20 cellular contexts compared by ENCODE assay signal in the genomic region with DNA sequence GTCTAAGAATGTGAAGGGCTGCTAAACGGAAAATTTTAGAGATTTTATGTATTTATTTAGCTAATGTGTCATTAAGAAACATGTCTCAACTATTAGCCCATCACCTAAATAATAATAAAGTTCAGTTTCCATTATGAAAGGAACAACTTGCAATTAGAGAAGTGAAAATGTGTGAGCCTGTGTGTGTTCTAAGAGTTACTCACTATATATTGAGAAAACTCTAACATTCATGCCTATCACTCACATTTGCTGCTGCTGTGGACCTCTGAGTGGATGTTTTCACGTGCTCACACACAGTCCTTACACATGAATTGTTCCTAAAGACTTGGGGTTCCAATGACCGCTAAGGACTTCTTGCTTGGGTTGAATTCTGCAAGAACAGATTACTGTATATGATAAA.
"Had no signal": no experiment of that assay in that cellular context is flagged by ENCODE, and none has a peak within 500 bp of the region (broad histone marks: within the 10 kb centered on the region; RNA-seq: fewer than 3 reads in every experiment).

No MANE protein-coding gene starts in this region.

- H3K9me3 ChIP-seq: gastroesophageal sphincter, heart left ventricle, left lung, stomach, upper lobe of left lung had no signal

- H3K4me2 ChIP-seq: smooth muscle cell had no signal

- H3K4me3 ChIP-seq: gastroesophageal sphincter, heart left ventricle, left lung, smooth muscle cell, stomach, upper lobe of left lung had no signal

- ATAC-seq: activated CD4-positive, alpha-beta T cell treated with anti-CD3 and anti-CD28 coated beads for 36 hours; activated CD8-positive, alpha-beta memory T cell treated with anti-CD3 and anti-CD28 coated beads, Interleukin-2, amount 10 ng/mL, durations not matched to agents 7 days and 5 days; esophagus mucosa; gastroesophageal sphincter; heart left ventricle; left lung; sciatic nerve; WTC11 had no signal

- DNase-seq: activated CD4-positive, alpha-beta T cell treated with anti-CD3 and anti-CD28 coated beads for 36 hours; activated CD4-positive, alpha-beta T cell treated with anti-CD3 and anti-CD28 coated beads, Interleukin-2, amount 50 U/mL, for 48 hours; activated CD8-positive, alpha-beta memory T cell treated with anti-CD3 and anti-CD28 coated beads, Interleukin-2, amount 10 ng/mL, durations not matched to agents 7 days and 5 days; activated naive CD8-positive, alpha-beta T cell treated with anti-CD3 and anti-CD28 coated beads for 36 hours; amniotic stem cell; effector CD8-positive, alpha-beta T cell; heart left ventricle; kidney; left lung; mammary epithelial cell; midbrain; nucleus accumbens; stimulated activated CD4-positive, alpha-beta T cell treated with anti-CD3 and anti-CD28 coated beads, Interleukin-4, amount 100 ng/mL, for 1 hour; stomach; upper lobe of left lung had no signal

- H3K36me3 ChIP-seq: gastroesophageal sphincter, heart left ventricle, left lung, stomach, upper lobe of left lung had no signal

- H3K27me3 ChIP-seq: gastroesophageal sphincter, heart left ventricle, left lung, stomach, upper lobe of left lung had no signal

- FAIRE-seq: kidney had no signal

- H3K4me1 ChIP-seq: gastroesophageal sphincter, heart left ventricle, left lung, stomach, upper lobe of left lung had no signal

- H3K27ac ChIP-seq: gastroesophageal sphincter, heart left ventricle, left lung, stomach, upper lobe of left lung had no signal
